ENCODE assay signal across 8 cellular contexts in genomic region chr9:114930063-114930812, GRCh38. TPM values are rescaled to one million over a fixed set of nuclear protein-coding genes. Genes with fewer than 3 reads are reported as not detected.
DNase-seq lines count a peak whose midpoint lies in the region; ATAC-seq, FAIRE-seq and TF ChIP-seq lines count a peak whose summit lies in the region.

TNFSF8 (minus strand) TSS chr9:114930591; CDS start chr9:114930303, 288 bp downstream.

- no peaks in the 10 kb centered on the region for H3K36me3 ChIP-seq in skeletal muscle tissue (ENCODE audit: control insufficient read depth in 3 of 3, insufficient read depth in 3 of 3, low read length in 3 of 3)

- CTCF ChIA-PET in T-cell (lab: Charles Lee): interaction anchor here in 1 of 2 donors (0.6 to 1.9 kb wide), 7 partner anchors 7 to 195 kb away, joined by 3 to 8 read pairs (median 4); no protein-coding TSS in a partner anchor

- peak; percentile 85 for FAIRE-seq in GM12892 (lab: Jason Lieb, UNC)

- H3K9me3 Mint-ChIP-seq in T-cell: no peaks in the 10 kb centered on the region
- no peaks in the 10 kb centered on the region for H3K9me3 Mint-ChIP-seq in activated naive CD8-positive, alpha-beta T cell (ENCODE audit: low read depth)

- TF ChIP-seq POLR2A in GM12892 (IDR thresholded peaks at IDR 0.05; ENCODE audit: low read depth, low read length): no peak

- H3K27me3 ChIP-seq in skeletal muscle tissue (ENCODE audit: control insufficient read depth in 3 of 3, insufficient read depth in 3 of 3, low read length in 3 of 3): peaks cover 0 to 4% (median 0%) of the 10 kb centered on the region in 3 donors

- H3K27me3 Mint-ChIP-seq in T-cell: no peaks in the 10 kb centered on the region
- no peaks in the 10 kb centered on the region for H3K27me3 Mint-ChIP-seq in activated naive CD8-positive, alpha-beta T cell

- peaks cover 11% of the 10 kb centered on the region for H3K36me3 Mint-ChIP-seq in T-cell
- H3K36me3 Mint-ChIP-seq in activated naive CD8-positive, alpha-beta T cell: peaks cover 11% of the 10 kb centered on the region

- no peaks in the 10 kb centered on the region for H3K9me3 ChIP-seq in skeletal muscle tissue (ENCODE audit: control insufficient read depth in 3 of 3, low read length in 3 of 3)

- no peaks in the 10 kb centered on the region for H3K4me1 ChIP-seq in skeletal muscle tissue (ENCODE audit: control insufficient read depth in 3 of 3, insufficient read depth in 3 of 3, low read length in 3 of 3)

- ATAC-seq in T-cell (replicated peaks in 1 of 4): peak; percentile 70 to 80 (median 78)
- ATAC-seq in GM21528 (IDR thresholded peaks at IDR 0.05; ENCODE audit: low FRiP score, unreplicated experiment): no peak
- ATAC-seq in HG03196 (IDR thresholded peaks at IDR 0.05; ENCODE audit: unreplicated experiment): no peak

- peak within 1 kb of the TSS in 1 of 3 donors; percentile 38 for H3K9ac ChIP-seq in skeletal muscle tissue (ENCODE audit: low read depth in 1 of 3, low read length in 3 of 3)

- DNase-seq in GM12892 (ENCODE audit: insufficient read length) (no peak), T-cell (peak; percentile 53 to 90 (median 72)), dermis blood vessel endothelial cell (no peak), NOMO-1 treated with DMSO at 0.1 percent for 48 hours (lab: John Stamatoyannopoulos, UW; ENCODE audit: unreplicated experiment) (no peak)

- POLR2A ChIA-PET in T-cell (lab: Charles Lee): interaction anchor here (0.6 to 1.2 kb wide), 11 partner anchors 8 to 669 kb away, joined by 3 to 9 read pairs (median 3); no protein-coding TSS in a partner anchor

- peak within 1 kb of the TSS; percentile 52 for H3K27ac ChIP-seq in skeletal muscle tissue (ENCODE audit: low read depth, low read length)

- H3K4me3 ChIP-seq in skeletal muscle tissue (ENCODE audit: low read length in 3 of 3): peak within 1 kb of the TSS in 2 of 3 donors; percentile 9 to 38

- peak within 1 kb of the TSS; percentile 98 to 99 for H3K27ac Mint-ChIP-seq in T-cell
- peak within 1 kb of the TSS; percentile 97 for H3K27ac Mint-ChIP-seq in activated naive CD8-positive, alpha-beta T cell

- H3K4me3 Mint-ChIP-seq in T-cell: peak within 1 kb of the TSS; percentile 88 to 97 (median 95)
- H3K4me3 Mint-ChIP-seq in activated naive CD8-positive, alpha-beta T cell: peak within 1 kb of the TSS; percentile 97

- peaks cover 53 to 56% (median 55%) of the 10 kb centered on the region in 3 donors for H3K4me1 Mint-ChIP-seq in T-cell
- peaks cover 68% of the 10 kb centered on the region for H3K4me1 Mint-ChIP-seq in activated naive CD8-positive, alpha-beta T cell (ENCODE audit: low read depth)

RNA-seq across cellular contexts. Expression of gene TNFSF8, which starts in this region (rescaled TPM):
- not detected for polyA plus RNA-seq in GM12892 (2012; ENCODE audit: missing spikeins)
- 100 to 1,000 TPM in 1 of 5 donors, 10 to 100 TPM in 4; 42.9 to 102 (median 63.4) TPM for total RNA-seq in T-cell
- 1.0 TPM for total RNA-seq in skeletal muscle tissue
- total RNA-seq in dermis blood vessel endothelial cell: not detected in 2 replicates

Comparison
In these comparisons a context has a peak if more than half of its experiments do, and no peak if none do; other contexts are left out.
1. RNA of gene TNFSF8 (total RNA-seq): 42.9 to 102 TPM in T-cell; 1.0 TPM in skeletal muscle tissue (single experiment) and not detected in dermis blood vessel endothelial cell; every median in the first group is over 10 times any median in the second.
2. DNase-seq: peak in T-cell (34 of 34); none in GM12892 (single experiment), dermis blood vessel endothelial cell (single experiment) and NOMO-1 treated with DMSO at 0.1 percent for 48 hours (single experiment).
3. ATAC-seq: peak in T-cell (4 of 4); none in GM21528 (single experiment) and HG03196 (single experiment).